ENCODE assay signal across 9 cellular contexts in the genomic region with DNA sequence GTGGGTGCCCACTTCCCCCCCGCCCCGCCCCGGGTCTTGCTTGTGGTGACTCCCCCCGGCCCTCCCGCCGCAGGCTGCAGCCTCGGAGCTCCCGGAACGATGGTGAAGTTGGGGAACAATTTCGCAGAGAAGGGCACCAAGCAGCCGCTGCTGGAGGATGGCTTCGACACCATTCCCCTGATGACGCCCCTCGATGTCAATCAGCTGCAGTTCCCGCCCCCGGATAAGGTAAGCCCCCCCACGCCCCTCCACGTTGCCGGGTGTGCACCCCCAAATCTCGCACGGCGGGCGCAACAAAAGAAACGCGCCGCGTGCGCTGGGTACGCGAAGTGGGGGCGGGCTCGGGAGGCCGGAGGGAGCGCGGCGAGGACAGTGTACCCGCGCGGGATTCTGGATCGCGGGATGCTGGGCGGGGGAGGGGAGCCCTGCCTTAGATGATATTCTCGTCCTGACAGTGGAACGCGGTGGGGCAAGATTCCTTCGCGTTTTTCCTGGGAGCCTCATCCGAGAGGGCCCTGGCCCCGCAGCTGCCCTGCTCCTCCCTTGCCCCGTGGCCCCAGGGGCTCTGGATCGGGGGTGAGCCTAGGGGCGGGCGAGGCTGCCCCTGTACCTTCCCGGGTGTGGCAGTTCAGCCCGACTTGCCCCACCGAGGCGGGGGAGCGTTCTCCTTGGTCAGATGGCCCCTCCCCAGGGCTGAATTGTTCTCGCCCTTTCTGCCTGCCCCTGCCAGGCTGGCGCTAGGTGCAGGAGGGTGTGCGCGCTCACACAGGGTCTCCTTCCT. TPM values are rescaled to one million over a fixed set of nuclear protein-coding genes. Genes with fewer than 3 reads are reported as not detected.
DNase-seq lines count a peak whose midpoint lies in the region; ATAC-seq, FAIRE-seq and TF ChIP-seq lines count a peak whose summit lies in the region.
"Had no signal": no experiment of that assay in that cellular context is flagged by ENCODE, and none has a peak within 500 bp of the region (broad histone marks: within the 10 kb centered on the region; RNA-seq: fewer than 3 reads in every experiment).

No MANE protein-coding gene starts in this region.

- peak overlapping the region; percentile 73 for H2AFZ ChIP-seq in keratinocyte (ENCODE audit: control insufficient read depth, low read length)

- H3K9ac ChIP-seq in keratinocyte (ENCODE audit: control insufficient read depth, extremely low read depth, insufficient read depth, low read length), result peak overlapping the region; percentile 54

- peaks cover 5% of the 10 kb centered on the region for H3K4me1 Mint-ChIP-seq in activated naive CD8-positive, alpha-beta T cell treated with anti-CD3 and anti-CD28 coated beads, Interleukin-2, amount 10 ng/mL, durations not matched to agents 7 days and 5 days

- POLR2A ChIA-PET in activated naive CD8-positive, alpha-beta T cell treated with anti-CD3 and anti-CD28 coated beads, Interleukin-2, amount 10 ng/mL, durations not matched to agents 7 days and 5 days (lab: Charles Lee), result no interaction called here

- no peaks in the 10 kb centered on the region for H3K9me3 Mint-ChIP-seq in activated naive CD8-positive, alpha-beta T cell treated with anti-CD3 and anti-CD28 coated beads, Interleukin-2, amount 10 ng/mL, durations not matched to agents 7 days and 5 days

- H3K9me3 ChIP-seq in keratinocyte (ENCODE audit: control insufficient read depth, low read depth, low read length) (no peaks in the 10 kb centered on the region), thymus (ENCODE audit: control insufficient read depth) (no peaks in the 10 kb centered on the region)

- dilution Hi-C loops in keratinocyte (cut with MboI; ENCODE audit: extremely low pct_ligation_motif_present, low sequenced_read_pairs), result no loop called here

- peak overlapping the region; percentile 78 for H3K4me2 ChIP-seq in keratinocyte (ENCODE audit: control insufficient read depth, extremely low read depth, insufficient read depth, low read depth, low read length)

- H3K36me3 Mint-ChIP-seq in activated naive CD8-positive, alpha-beta T cell treated with anti-CD3 and anti-CD28 coated beads, Interleukin-2, amount 10 ng/mL, durations not matched to agents 7 days and 5 days, result peaks cover 1% of the 10 kb centered on the region

- H3K4me1 ChIP-seq in keratinocyte (ENCODE audit: control insufficient read depth, extremely low read depth, insufficient read depth, low read length) (peaks cover 20% of the 10 kb centered on the region), thymus (ENCODE audit: control insufficient read depth, insufficient read depth, low read length) (peaks cover 12% of the 10 kb centered on the region)

- H3K4me3 ChIP-seq in keratinocyte (ENCODE audit: control insufficient read depth in 2 of 3, extremely low read depth in 1 of 3, insufficient read depth in 2 of 3, low read depth in 1 of 3, low read length in 3 of 3) (peak overlapping the region; percentile 54 to 75 (median 67)), thymus (ENCODE audit: low read length) (peak overlapping the region; percentile 62)

- FAIRE-seq in keratinocyte (lab: Jason Lieb, UNC), result no peak
- FAIRE-seq: HTR-8/SVneo had no signal

- DNase-seq in activated effector memory CD4-positive, alpha-beta T cell treated with Interleukin-2 at 50 U/mL for 16 hours, result peak; percentile 5
- no peak for DNase-seq in activated effector memory CD4-positive, alpha-beta T cell treated with anti-CD3 and anti-CD28 coated beads, Interleukin-2, amount 50 U/mL, for 16 hours
- DNase-seq in activated naive CD8-positive, alpha-beta T cell treated with anti-CD3 and anti-CD28 coated beads, Interleukin-2, amount 10 ng/mL, durations not matched to agents 7 days and 5 days, result peak; percentile 53
- DNase-seq in keratinocyte (ENCODE audit: low read depth, low spot score), result no peak
- DNase-seq in SIG-M5 (lab: John Stamatoyannopoulos, UW), result no peak
- no peak for DNase-seq in NCI-H226

- WGBS in thymus, result 3% methylated on average over 62 of the region's 62 CpGs

- peak overlapping the region; percentile 13 for H3K27ac Mint-ChIP-seq in activated naive CD8-positive, alpha-beta T cell treated with anti-CD3 and anti-CD28 coated beads, Interleukin-2, amount 10 ng/mL, durations not matched to agents 7 days and 5 days

- no peaks in the 10 kb centered on the region for H3K79me2 ChIP-seq in keratinocyte (ENCODE audit: control insufficient read depth, insufficient read depth, low read length)

- H3K27ac ChIP-seq in keratinocyte (ENCODE audit: control insufficient read depth, insufficient read depth, low read length), result no peak overlapping the region
- H3K27ac ChIP-seq in thymus (ENCODE audit: low read depth), result no peak overlapping the region

- TF ChIP-seq CTCF in keratinocyte (optimal IDR thresholded peaks at IDR 0.05 in 1 of 3, IDR thresholded peaks at IDR 0.05 in 1 of 3, conservative IDR thresholded peaks at IDR 0.05 in 1 of 3; ENCODE audit: extremely low read depth in 1 of 3, insufficient read depth in 2 of 3, low read length in 3 of 3), result no peak

- no peaks in the 10 kb centered on the region for H3K9me1 ChIP-seq in keratinocyte (ENCODE audit: control insufficient read depth, extremely low read depth, insufficient read depth, low read length)

- H3K27me3 ChIP-seq in keratinocyte (ENCODE audit: control insufficient read depth, extremely low read depth, insufficient read depth, low read length) (peaks cover 8% of the 10 kb centered on the region), thymus (ENCODE audit: control insufficient read depth, insufficient read depth) (peaks cover 24% of the 10 kb centered on the region)

- peaks cover 26% of the 10 kb centered on the region for H3K27me3 Mint-ChIP-seq in activated naive CD8-positive, alpha-beta T cell treated with anti-CD3 and anti-CD28 coated beads, Interleukin-2, amount 10 ng/mL, durations not matched to agents 7 days and 5 days

- no peak for ATAC-seq in activated naive CD8-positive, alpha-beta T cell treated with anti-CD3 and anti-CD28 coated beads, Interleukin-2, amount 10 ng/mL, durations not matched to agents 7 days and 5 days (ENCODE audit: low read depth)
- no peak for ATAC-seq in GM18520 (IDR thresholded peaks at IDR 0.05; ENCODE audit: unreplicated experiment)

- H3K4me3 Mint-ChIP-seq in activated naive CD8-positive, alpha-beta T cell treated with anti-CD3 and anti-CD28 coated beads, Interleukin-2, amount 10 ng/mL, durations not matched to agents 7 days and 5 days, result peak overlapping the region; percentile 76

- H4K20me1 ChIP-seq in keratinocyte (ENCODE audit: control insufficient read depth, extremely low read depth, insufficient read depth, low read length), result no peaks in the 10 kb centered on the region

- peaks cover 0 to 7% of the 10 kb centered on the region in 2 experiments for H3K36me3 ChIP-seq in keratinocyte (ENCODE audit: control insufficient read depth in 2 of 2, extremely low read depth in 1 of 2, insufficient read depth in 2 of 2, low read length in 2 of 2)
- no peaks in the 10 kb centered on the region for H3K36me3 ChIP-seq in thymus (ENCODE audit: control insufficient read depth, insufficient read depth)

RNA-seq across cellular contexts. Expression of a gene that starts 0.8 kb away (rescaled TPM):
- 10 to 100 TPM; 39.7 to 46.8 TPM for total RNA-seq in activated naive CD8-positive, alpha-beta T cell treated with anti-CD3 and anti-CD28 coated beads, Interleukin-2, amount 10 ng/mL, durations not matched to agents 7 days and 5 days
- polyA plus RNA-seq in keratinocyte (49.3 to 68.6 TPM (median 62.0 TPM) in 3 replicates), thymus (7.6 TPM)
- polyA plus RNA-seq in keratinocyte (2011; ENCODE audit: low read depth), result 97.7 TPM
- polyA plus RNA-seq in keratinocyte (2011; cell fraction: cytosol; rRNA removed), result 70.5 and 101 TPM in 2 replicates
- 67.0 and 81.8 TPM in 2 replicates for polyA plus RNA-seq in keratinocyte (2011; cell fraction: nucleus; rRNA removed)
- 67.1 and 77.2 TPM in 2 replicates for polyA plus RNA-seq in keratinocyte (2012; ENCODE audit: low replicate concordance)
- polyA minus RNA-seq in keratinocyte, result 32.7 to 73.3 TPM (median 46.2 TPM) in 3 replicates
- 46.2 TPM for polyA minus RNA-seq in keratinocyte (2011; cell fraction: cytosol; rRNA and poly(A)+ RNA removed)
- 14.7 and 25.8 TPM in 2 replicates for polyA minus RNA-seq in keratinocyte (2011; cell fraction: nucleus; rRNA and poly(A)+ RNA removed)

Comparison
In these comparisons a context has a peak if more than half of its experiments do, and no peak if none do; other contexts are left out.
1. DNase-seq: peak in activated effector memory CD4-positive, alpha-beta T cell treated with Interleukin-2 at 50 U/mL for 16 hours (single experiment) and activated naive CD8-positive, alpha-beta T cell treated with anti-CD3 and anti-CD28 coated beads, Interleukin-2, amount 10 ng/mL, durations not matched to agents 7 days and 5 days (single experiment); none in activated effector memory CD4-positive, alpha-beta T cell treated with anti-CD3 and anti-CD28 coated beads, Interleukin-2, amount 50 U/mL, for 16 hours (single experiment), keratinocyte (single experiment), SIG-M5 (single experiment) and NCI-H226 (single experiment).